In the genomic region with DNA sequence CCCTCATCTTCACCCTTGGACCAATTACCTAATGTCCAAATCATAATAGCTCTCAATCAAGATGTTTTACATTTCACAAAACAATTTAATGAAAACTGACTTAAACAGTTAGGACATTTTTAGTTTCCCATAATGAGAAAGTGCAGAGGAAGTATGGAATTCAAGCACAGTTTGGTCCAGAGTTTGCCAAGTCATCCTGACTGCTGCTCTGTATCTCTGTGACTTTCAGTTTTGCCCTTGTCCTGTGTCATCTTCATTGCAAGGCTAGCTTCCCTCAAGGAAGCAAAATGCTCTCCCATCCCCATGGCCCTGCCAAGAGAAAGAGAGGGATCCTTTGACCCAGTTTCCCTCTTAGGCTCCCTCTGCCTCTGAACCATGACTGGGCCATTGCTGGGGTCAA, we compare ENCODE assay signal across 28 cellular contexts. TPM values are rescaled to one million over a fixed set of nuclear protein-coding genes. Genes with fewer than 3 reads are reported as not detected.
"Had no signal": no experiment of that assay in that cellular context is flagged by ENCODE, and none has a peak within 500 bp of the region (broad histone marks: within the 10 kb centered on the region; RNA-seq: fewer than 3 reads in every experiment).

No MANE protein-coding gene starts in this region.

- H3K4me3 ChIP-seq: neural progenitor cell, psoas muscle, right lobe of liver, sigmoid colon, stomach, thoracic aorta, thyroid gland, tibial nerve, upper lobe of left lung, vagina had no signal

- H3K27me3 ChIP-seq: neural progenitor cell, right lobe of liver, sigmoid colon, stomach, thyroid gland, tibial nerve, upper lobe of left lung, vagina had no signal

- ATAC-seq: natural killer cell; psoas muscle; right cardiac atrium; right lobe of liver; stimulated activated effector memory CD8-positive, alpha-beta T cell treated with anti-CD3 and anti-CD28 coated beads, Interleukin-12 subunit alpha, Interleukin-12 subunit beta, amount 100 ng/mL, for 72 hours; stimulated activated naive B cell treated with anti-CD40 and anti-IgM and Interleukin-4, amounts not matched to agents 10 μg/mL and 1 μg/mL and 100 μg/mL, for 72 hours had no signal

- H3K36me3 ChIP-seq: neural progenitor cell, right lobe of liver, sigmoid colon, stomach, thoracic aorta, thyroid gland, tibial nerve, upper lobe of left lung, vagina had no signal

- H3K4me1 ChIP-seq: neural progenitor cell, psoas muscle, sigmoid colon, tibial nerve, vagina had no signal

- DNase-seq: natural killer cell; posterior cingulate gyrus; psoas muscle; right cardiac atrium; right lobe of liver; sigmoid colon; small intestine; stimulated activated CD4-positive, alpha-beta T cell treated with anti-CD3 and anti-CD28 coated beads, Interleukin-15, amount 100 ng/mL, for 24 hours; stimulated activated CD4-positive, alpha-beta T cell treated with anti-CD3 and anti-CD28 coated beads, Interleukin-2, amount 100 ng/mL, for 24 hours; stimulated activated CD4-positive, alpha-beta T cell treated with anti-CD3 and anti-CD28 coated beads, Interleukin-2, amount 100 ng/mL, for 48 hours; stimulated activated CD4-positive, alpha-beta T cell treated with anti-CD3 and anti-CD28 coated beads, Interleukin-4, amount 100 ng/mL, for 24 hours; stimulated activated naive B cell treated with anti-CD40 and anti-IgM and Interleukin-4, amounts not matched to agents 10 μg/mL and 1 μg/mL and 100 μg/mL, for 72 hours; stimulated activated naive CD4-positive, alpha-beta T cell treated with Interleukin-2 at 50 U/mL for 16 hours; stomach; thyroid gland; trophoblast cell; upper lobe of left lung had no signal

- H3K4me2 ChIP-seq: neural progenitor cell had no signal

- H3K9ac ChIP-seq: neural progenitor cell, parathyroid adenoma had no signal

- FAIRE-seq: small intestine, urothelium cell line had no signal

- H3K9me3 ChIP-seq: psoas muscle, right lobe of liver, sigmoid colon, stomach, thoracic aorta, thyroid gland, tibial nerve, upper lobe of left lung, vagina had no signal

- H3K27ac ChIP-seq: neural progenitor cell, parathyroid adenoma, psoas muscle, right lobe of liver, sigmoid colon, stomach, thoracic aorta, thyroid gland, tibial nerve, upper lobe of left lung, vagina had no signal

RNA-seq across cellular contexts. Expression of gene PLEKHS1, which starts 7.9 kb away (rescaled TPM):
- total RNA-seq: omental fat pad, progenitor cell of endocrine pancreas, psoas muscle, right cardiac atrium, right lobe of liver, sigmoid colon, temporal lobe, thyroid gland, tibial nerve, vagina had no signal
- polyA plus RNA-seq: neural cell, right cardiac atrium had no signal
